Comparison of ENCODE assay signal across 16 cellular contexts in genomic region chr7:22219739-22220493, GRCh38.
A peak's percentile ranks its signal among the peaks of the same experiment; 100 is the strongest.
DNase-seq lines count a peak whose midpoint lies in the region; ATAC-seq, FAIRE-seq and TF ChIP-seq lines count a peak whose summit lies in the region.
"Had no signal": no experiment of that assay in that cellular context is flagged by ENCODE, and none has a peak within 500 bp of the region (broad histone marks: within the 10 kb centered on the region; RNA-seq: fewer than 3 reads in every experiment).

No MANE protein-coding gene starts in this region.

- no peaks in the 10 kb centered on the region for H3K9me3 Mint-ChIP-seq in activated CD4-positive, alpha-beta memory T cell treated with anti-CD3 and anti-CD28 coated beads, Interleukin-2, amount 10 ng/mL, durations not matched to agents 7 days and 5 days
- H3K9me3 Mint-ChIP-seq: activated naive CD8-positive, alpha-beta T cell treated with anti-CD3 and anti-CD28 coated beads, Interleukin-2, amount 10 ng/mL, durations not matched to agents 7 days and 5 days had no signal

- WGBS in pancreas, 2 donors, result 69 to 70% methylated on average over 10 of the region's 10 CpGs

- H3K27ac ChIP-seq in pancreas (peak overlapping the region in 1 of 4 donors; percentile 2), upper lobe of right lung (peak overlapping the region; percentile 86)
- H3K27ac ChIP-seq: SK-N-MC, VCaP had no signal

- no peaks in the 10 kb centered on the region for H3K27me3 ChIP-seq in pancreas
- H3K27me3 ChIP-seq in upper lobe of right lung, result no peaks in the 10 kb centered on the region
- H3K27me3 ChIP-seq: MG63 had no signal

- peaks cover 0 to 24% (median 3%) of the 10 kb centered on the region in 3 donors for H3K4me1 ChIP-seq in pancreas
- H3K4me1 ChIP-seq in upper lobe of right lung, result peaks cover 11% of the 10 kb centered on the region

- peaks cover 46% of the 10 kb centered on the region for H3K27me3 Mint-ChIP-seq in activated CD4-positive, alpha-beta memory T cell treated with anti-CD3 and anti-CD28 coated beads, Interleukin-2, amount 10 ng/mL, durations not matched to agents 7 days and 5 days
- H3K27me3 Mint-ChIP-seq: B cell had no signal

- H3K36me3 ChIP-seq in pancreas (no peaks in the 10 kb centered on the region), upper lobe of right lung (no peaks in the 10 kb centered on the region)
- H3K36me3 ChIP-seq: MG63 had no signal

- ATAC-seq in left cardiac atrium (peak; percentile 56 to 58), pancreas (peak in 3 of 4 donors; percentile 38 to 67 (median 40)), upper lobe of right lung (peak; percentile 53)
- ATAC-seq: left colon had no signal

- H3K4me3 ChIP-seq in choroid plexus epithelial cell (ENCODE audit: low read depth, low read length), result peak overlapping the region; percentile 24
- no peak overlapping the region for H3K4me3 ChIP-seq in pancreas
- H3K4me3 ChIP-seq in upper lobe of right lung, result peak overlapping the region; percentile 51
- H3K4me3 ChIP-seq: MG63, SK-N-MC had no signal

- POLR2A ChIA-PET in activated CD4-positive, alpha-beta memory T cell treated with anti-CD3 and anti-CD28 coated beads, Interleukin-2, amount 10 ng/mL, durations not matched to agents 7 days and 5 days (lab: Charles Lee), result no interaction called here

- H3K9me3 ChIP-seq in pancreas (no peaks in the 10 kb centered on the region), upper lobe of right lung (no peaks in the 10 kb centered on the region)
- H3K9me3 ChIP-seq: MG63 had no signal

- FAIRE-seq in pancreas (lab: Jason Lieb, UNC), result no peak
- FAIRE-seq: HTR-8/SVneo had no signal

- no peaks in the 10 kb centered on the region for H3K36me3 Mint-ChIP-seq in activated CD4-positive, alpha-beta memory T cell treated with anti-CD3 and anti-CD28 coated beads, Interleukin-2, amount 10 ng/mL, durations not matched to agents 7 days and 5 days (ENCODE audit: low read depth)
- H3K36me3 Mint-ChIP-seq: activated naive CD8-positive, alpha-beta T cell treated with anti-CD3 and anti-CD28 coated beads, Interleukin-2, amount 10 ng/mL, durations not matched to agents 7 days and 5 days had no signal

- no peaks in the 10 kb centered on the region for H3K4me1 Mint-ChIP-seq in activated CD4-positive, alpha-beta memory T cell treated with anti-CD3 and anti-CD28 coated beads, Interleukin-2, amount 10 ng/mL, durations not matched to agents 7 days and 5 days
- H3K4me1 Mint-ChIP-seq: activated naive CD8-positive, alpha-beta T cell treated with anti-CD3 and anti-CD28 coated beads, Interleukin-2, amount 10 ng/mL, durations not matched to agents 7 days and 5 days; B cell had no signal

- no peak overlapping the region for H3K4me3 Mint-ChIP-seq in activated CD4-positive, alpha-beta memory T cell treated with anti-CD3 and anti-CD28 coated beads, Interleukin-2, amount 10 ng/mL, durations not matched to agents 7 days and 5 days
- H3K4me3 Mint-ChIP-seq: activated naive CD8-positive, alpha-beta T cell treated with anti-CD3 and anti-CD28 coated beads, Interleukin-2, amount 10 ng/mL, durations not matched to agents 7 days and 5 days; B cell had no signal

- H3K27ac Mint-ChIP-seq in activated CD4-positive, alpha-beta memory T cell treated with anti-CD3 and anti-CD28 coated beads, Interleukin-2, amount 10 ng/mL, durations not matched to agents 7 days and 5 days, result no peak overlapping the region
- H3K27ac Mint-ChIP-seq: activated naive CD8-positive, alpha-beta T cell treated with anti-CD3 and anti-CD28 coated beads, Interleukin-2, amount 10 ng/mL, durations not matched to agents 7 days and 5 days; B cell had no signal

- intact Hi-C loops in left cardiac atrium (cut with DNase I), result loop anchor here in 1 of 2 donors (5.0 kb wide), 1 partner anchor 93 kb away; no protein-coding TSS in a partner anchor
- intact Hi-C loops in pancreas (cut with DNase I), result no loop called here
- intact Hi-C loops in upper lobe of right lung (cut with DNase I), result no loop called here

- DNase-seq in choroid plexus epithelial cell (ENCODE audit: low read depth) (peak; percentile 73), left cardiac atrium (no peak), pancreas (no peak), upper lobe of right lung (no peak), NCI-H2029 treated with DMSO at 0.1 percent for 48 hours (lab: John Stamatoyannopoulos, UW) (no peak)
- DNase-seq in central memory CD4-positive, alpha-beta T cell, result no peak
- DNase-seq in activated CD4-positive, alpha-beta memory T cell treated with anti-CD3 and anti-CD28 coated beads, Interleukin-2, amount 10 ng/mL, durations not matched to agents 7 days and 5 days, result no peak
- DNase-seq: activated naive CD8-positive, alpha-beta T cell treated with anti-CD3 and anti-CD28 coated beads, Interleukin-2, amount 10 ng/mL, durations not matched to agents 7 days and 5 days; DMS79 treated with DMSO at 0.1 percent for 48 hours; glutamatergic neuron; left colon; MG63 had no signal

- TF ChIP-seq CTCF in choroid plexus epithelial cell (conservative IDR thresholded peaks at IDR 0.05; ENCODE audit: low read depth, low read length) (no peak), pancreas (IDR thresholded peaks at IDR 0.05) (no peak), upper lobe of right lung (IDR thresholded peaks at IDR 0.05) (no peak)

- CTCF ChIA-PET in activated CD4-positive, alpha-beta memory T cell treated with anti-CD3 and anti-CD28 coated beads, Interleukin-2, amount 10 ng/mL, durations not matched to agents 7 days and 5 days (lab: Charles Lee), result no interaction called here

Comparison
In these comparisons a context has a peak if more than half of its experiments do, and no peak if none do; other contexts are left out.
1. H3K4me3 ChIP-seq: peak in choroid plexus epithelial cell (single experiment) and upper lobe of right lung (single experiment); none in pancreas (0 of 4).
2. Peak in every context shown above with its lines, with median percentiles within 50 percentile points of each other: ATAC-seq.